In genomic region chr9:123266655-123267421, GRCh38 we compare ENCODE assay signal across 1 cellular context.
TF ChIP-seq lines count a peak whose summit lies in the region.

No MANE protein-coding gene starts in this region.

TF ChIP-seq in K562, 482 proteins besides CTCF, POLR2A, EP300 and RAD21 (continued from another document):
- TF ChIP-seq NKRF (IDR thresholded peaks at IDR 0.05; ENCODE audit: borderline replicate concordance), result 0 out of 2 replicates have a peak, but pooled peaks have one; percentile 11
